In the genomic region with DNA sequence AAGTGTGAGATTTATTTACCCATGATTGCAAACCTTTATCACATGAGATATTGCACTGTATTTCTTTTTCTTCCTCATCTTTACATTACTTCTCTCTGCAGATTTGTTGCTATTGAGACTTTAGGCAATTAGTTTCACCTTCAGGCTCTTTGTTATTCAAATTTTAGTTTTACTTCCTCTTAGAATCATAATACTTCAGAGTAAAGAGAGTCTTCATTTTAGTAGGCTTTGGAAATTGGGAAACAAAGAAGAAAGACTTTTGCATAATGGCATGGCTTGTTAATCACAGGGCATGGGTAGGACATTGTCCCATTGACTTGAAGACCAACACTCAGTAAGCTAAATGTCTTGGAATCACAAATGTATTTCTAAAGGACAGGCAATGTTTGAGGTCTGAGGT, we compare ENCODE assay signal across 18 cellular contexts. TPM values are rescaled to one million over a fixed set of nuclear protein-coding genes. Genes with fewer than 3 reads are reported as not detected.
"Had no signal": no experiment of that assay in that cellular context is flagged by ENCODE, and none has a peak within 500 bp of the region (broad histone marks: within the 10 kb centered on the region; RNA-seq: fewer than 3 reads in every experiment).

No MANE protein-coding gene starts in this region.

- H3K9ac ChIP-seq: parathyroid adenoma had no signal

- H3K9me3 ChIP-seq: colonic mucosa had no signal

- H3K36me3 ChIP-seq: colonic mucosa, neutrophil had no signal

- H3K27ac ChIP-seq: colonic mucosa, hepatocyte, neutrophil, parathyroid adenoma, tibial artery had no signal

- H3K4me3 ChIP-seq: colonic mucosa, hepatocyte, tibial artery had no signal

- ATAC-seq: activated CD8-positive, alpha-beta T cell treated with anti-CD3 and anti-CD28 coated beads, Interleukin-2, amount 10 ng/mL, durations not matched to agents 7 days and 5 days; esophagus mucosa; left lobe of liver; natural killer cell had no signal

- DNase-seq: activated CD4-positive, alpha-beta T cell treated with anti-CD3 and anti-CD28 coated beads for 48 hours; activated CD8-positive, alpha-beta memory T cell treated with anti-CD3 and anti-CD28 coated beads, Interleukin-2, amount 50 U/mL, for 48 hours; activated CD8-positive, alpha-beta T cell treated with anti-CD3 and anti-CD28 coated beads, Interleukin-2, amount 10 ng/mL, durations not matched to agents 7 days and 5 days; activated naive CD4-positive, alpha-beta T cell; activated naive CD8-positive, alpha-beta T cell treated with anti-CD3 and anti-CD28 coated beads, Interleukin-2, amount 10 ng/mL, durations not matched to agents 7 days and 5 days; central memory CD4-positive, alpha-beta T cell; colonic mucosa; natural killer cell; stimulated activated CD4-positive, alpha-beta T cell treated with anti-CD3 and anti-CD28 coated beads, Interleukin-1b, Interleukin-23, amount 100 ng/mL, for 48 hours; T-helper 9 cell; tibial artery had no signal

- H3K4me1 ChIP-seq: colonic mucosa, parathyroid adenoma, tibial artery had no signal

- H3K27ac Mint-ChIP-seq: activated CD8-positive, alpha-beta T cell treated with anti-CD3 and anti-CD28 coated beads, Interleukin-2, amount 10 ng/mL, durations not matched to agents 7 days and 5 days; activated naive CD8-positive, alpha-beta T cell treated with anti-CD3 and anti-CD28 coated beads, Interleukin-2, amount 10 ng/mL, durations not matched to agents 7 days and 5 days; brain; natural killer cell had no signal

- H3K27me3 ChIP-seq: colonic mucosa, hepatocyte had no signal

- H3K4me3 Mint-ChIP-seq: activated CD8-positive, alpha-beta T cell treated with anti-CD3 and anti-CD28 coated beads, Interleukin-2, amount 10 ng/mL, durations not matched to agents 7 days and 5 days; activated naive CD8-positive, alpha-beta T cell treated with anti-CD3 and anti-CD28 coated beads, Interleukin-2, amount 10 ng/mL, durations not matched to agents 7 days and 5 days; activated T-helper 1 cell treated with anti-CD3 and anti-CD28 coated beads, Interleukin-12 subunit alpha, Interleukin-12 subunit beta, Interleukin-2, Interleukin-4 antibody, amounts not matched to agents 30 ng/mL and 10 ng/mL and 1 ng/mL, durations not matched to agents 14 hours and 24 hours and 36 hours; brain; natural killer cell had no signal

- H3K4me1 Mint-ChIP-seq: brain had no signal

RNA-seq across cellular contexts. Expression of gene PCDHGB3, which starts 7.3 kb away (rescaled TPM):
- total RNA-seq: hepatocyte had no signal

RNA-seq across cellular contexts. Expression of gene PCDHGA6, which starts 11.0 kb away (rescaled TPM):
- total RNA-seq: hepatocyte had no signal
